Comparison of ENCODE assay signal across 12 cellular contexts in genomic region chr6:116255246-116255800, GRCh38. TPM values are rescaled to one million over a fixed set of nuclear protein-coding genes. Genes with fewer than 3 reads are reported as not detected.
DNase-seq lines count a peak whose midpoint lies in the region; ATAC-seq, FAIRE-seq and TF ChIP-seq lines count a peak whose summit lies in the region.
"Had no signal": no experiment of that assay in that cellular context is flagged by ENCODE, and none has a peak within 500 bp of the region (broad histone marks: within the 10 kb centered on the region; RNA-seq: fewer than 3 reads in every experiment).

No MANE protein-coding gene starts in this region.

- H3K9ac ChIP-seq in astrocyte (ENCODE audit: low read length), result peak overlapping the region; percentile 96

- no peak overlapping the region for H3K27ac ChIP-seq in ACC112 (ENCODE audit: low read depth, low read length)
- H3K27ac ChIP-seq in astrocyte (ENCODE audit: low read depth, low read length), result peak overlapping the region; percentile 98
- H3K27ac ChIP-seq: colonic mucosa had no signal

- H3K9me3 ChIP-seq in astrocyte (ENCODE audit: insufficient read depth, low read depth, low read length), result no peaks in the 10 kb centered on the region
- H3K9me3 ChIP-seq: colonic mucosa, ovary had no signal

- no peak overlapping the region for H3K4me3 Mint-ChIP-seq in astrocyte (ENCODE audit: unreplicated experiment)
- H3K4me3 Mint-ChIP-seq in activated CD8-positive, alpha-beta memory T cell treated with anti-CD3 and anti-CD28 coated beads, Interleukin-2, amount 10 ng/mL, durations not matched to agents 7 days and 5 days, result no peak overlapping the region

- H3K4me2 ChIP-seq in astrocyte (ENCODE audit: low read length), result peak overlapping the region; percentile 85

- no peak overlapping the region for H2AFZ ChIP-seq in ACC112 (ENCODE audit: low read length, unreplicated experiment)
- H2AFZ ChIP-seq in astrocyte (ENCODE audit: low read depth, low read length), result peak overlapping the region; percentile 22

- peaks cover 15% of the 10 kb centered on the region for H3K4me1 Mint-ChIP-seq in astrocyte (ENCODE audit: low read depth, unreplicated experiment)
- H3K4me1 Mint-ChIP-seq in activated CD8-positive, alpha-beta memory T cell treated with anti-CD3 and anti-CD28 coated beads, Interleukin-2, amount 10 ng/mL, durations not matched to agents 7 days and 5 days, result peaks cover 22% of the 10 kb centered on the region

- CTCF ChIA-PET in activated CD8-positive, alpha-beta memory T cell treated with anti-CD3 and anti-CD28 coated beads, Interleukin-2, amount 10 ng/mL, durations not matched to agents 7 days and 5 days (lab: Charles Lee), result interaction anchor here (1.4 to 2.1 kb wide), 2 partner anchors 32 to 277 kb away, joined by 3 to 5 read pairs; no protein-coding TSS in a partner anchor

- H3K9me3 Mint-ChIP-seq in astrocyte (ENCODE audit: unreplicated experiment), result peaks cover 2% of the 10 kb centered on the region
- H3K9me3 Mint-ChIP-seq in activated CD8-positive, alpha-beta memory T cell treated with anti-CD3 and anti-CD28 coated beads, Interleukin-2, amount 10 ng/mL, durations not matched to agents 7 days and 5 days (ENCODE audit: low read depth), result no peaks in the 10 kb centered on the region

- no peaks in the 10 kb centered on the region for H3K27me3 Mint-ChIP-seq in astrocyte (ENCODE audit: low read depth, unreplicated experiment)
- no peaks in the 10 kb centered on the region for H3K27me3 Mint-ChIP-seq in activated CD8-positive, alpha-beta memory T cell treated with anti-CD3 and anti-CD28 coated beads, Interleukin-2, amount 10 ng/mL, durations not matched to agents 7 days and 5 days

- no peak for TF ChIP-seq CTCF in astrocyte (IDR thresholded peaks at IDR 0.05; ENCODE audit: insufficient read depth, low read depth, low read length)
- no peak for TF ChIP-seq CTCF in GM13976 (IDR thresholded peaks at IDR 0.05; ENCODE audit: borderline replicate concordance, control extremely low read depth, extremely low read depth, insufficient read depth, missing control alignments)

- H3K27ac Mint-ChIP-seq in astrocyte (ENCODE audit: unreplicated experiment), result no peak overlapping the region
- no peak overlapping the region for H3K27ac Mint-ChIP-seq in activated CD8-positive, alpha-beta memory T cell treated with anti-CD3 and anti-CD28 coated beads, Interleukin-2, amount 10 ng/mL, durations not matched to agents 7 days and 5 days

- peaks cover 33% of the 10 kb centered on the region for H3K4me1 ChIP-seq in ACC112 (ENCODE audit: control insufficient read depth, insufficient read depth, low read length, unreplicated experiment)
- peaks cover 36% of the 10 kb centered on the region for H3K4me1 ChIP-seq in astrocyte (ENCODE audit: insufficient read depth, low read length)

- no peak for FAIRE-seq in astrocyte (lab: Jason Lieb, UNC)
- FAIRE-seq: D721Med had no signal

- in situ Hi-C loops in GM13976 (cut with MboI; ENCODE audit: low sequenced_read_pairs, unreplicated experiment), result no loop called here

- H3K27me3 ChIP-seq in ACC112 (ENCODE audit: insufficient read depth, low read length) (no peaks in the 10 kb centered on the region), astrocyte (ENCODE audit: insufficient read depth, low read length) (no peaks in the 10 kb centered on the region)
- H3K27me3 ChIP-seq: colonic mucosa, ovary had no signal

- DNase-seq in HuH-7 (ENCODE audit: low spot score) (peak; percentile 49), astrocyte (ENCODE audit: low read depth) (no peak), left kidney (ENCODE audit: low read depth, low spot score) (peak; percentile 62), SIG-M5 (lab: John Stamatoyannopoulos, UW) (no peak), GM13976 (ENCODE audit: low spot score) (no peak)
- DNase-seq in activated CD8-positive, alpha-beta memory T cell treated with anti-CD3 and anti-CD28 coated beads, Interleukin-2, amount 10 ng/mL, durations not matched to agents 7 days and 5 days, result no peak
- DNase-seq: colonic mucosa, NCI-H526 treated with DMSO at 0.1 percent for 48 hours, ovary had no signal

- H4K20me1 ChIP-seq in astrocyte (ENCODE audit: insufficient read depth, low read length), result peaks cover 4% of the 10 kb centered on the region

- no peaks in the 10 kb centered on the region for H3K36me3 ChIP-seq in ACC112 (ENCODE audit: insufficient read depth, low read length)
- H3K36me3 ChIP-seq in astrocyte (ENCODE audit: insufficient read depth, low read length), result no peaks in the 10 kb centered on the region
- H3K36me3 ChIP-seq: colonic mucosa, ovary had no signal

- ATAC-seq in HG02938 (IDR thresholded peaks at IDR 0.05; ENCODE audit: unreplicated experiment), result no peak
- no peak for ATAC-seq in activated CD8-positive, alpha-beta memory T cell treated with anti-CD3 and anti-CD28 coated beads, Interleukin-2, amount 10 ng/mL, durations not matched to agents 7 days and 5 days

- H3K4me3 ChIP-seq in ACC112 (ENCODE audit: low read depth, low read length) (peak overlapping the region; percentile 92), astrocyte (ENCODE audit: insufficient read depth, low read depth, low read length) (peak overlapping the region; percentile 91)

- H3K79me2 ChIP-seq in ACC112 (ENCODE audit: control insufficient read depth, insufficient read depth, low read length, unreplicated experiment), result peaks cover 45% of the 10 kb centered on the region
- H3K79me2 ChIP-seq in astrocyte (ENCODE audit: insufficient read depth, low read length), result peaks cover 49% of the 10 kb centered on the region

- peaks cover 3% of the 10 kb centered on the region for H3K36me3 Mint-ChIP-seq in astrocyte (ENCODE audit: low read depth, unreplicated experiment)
- H3K36me3 Mint-ChIP-seq in activated CD8-positive, alpha-beta memory T cell treated with anti-CD3 and anti-CD28 coated beads, Interleukin-2, amount 10 ng/mL, durations not matched to agents 7 days and 5 days, result peaks cover 14% of the 10 kb centered on the region

RNA-seq across cellular contexts. Expression of gene TSPYL4, which starts 1.4 kb away (rescaled TPM):
- total RNA-seq in astrocyte, result 22.2 and 25.8 TPM in 2 replicates
- 10 to 100 TPM; 15.1 to 17.3 TPM for total RNA-seq in activated CD8-positive, alpha-beta memory T cell treated with anti-CD3 and anti-CD28 coated beads, Interleukin-2, amount 10 ng/mL, durations not matched to agents 7 days and 5 days

RNA-seq across cellular contexts. Expression of gene TSPYL1, which starts 24.4 kb away (rescaled TPM):
- 87.8 and 91.7 TPM in 2 replicates for total RNA-seq in astrocyte
- total RNA-seq in activated CD8-positive, alpha-beta memory T cell treated with anti-CD3 and anti-CD28 coated beads, Interleukin-2, amount 10 ng/mL, durations not matched to agents 7 days and 5 days, result 10 to 100 TPM; 39.5 to 41.3 TPM

Comparison
In these comparisons a context has a peak if more than half of its experiments do, and no peak if none do; other contexts are left out.
1. DNase-seq: peak in HuH-7 (single experiment) and left kidney (single experiment); none in astrocyte (single experiment), SIG-M5 (single experiment), GM13976 (single experiment) and activated CD8-positive, alpha-beta memory T cell treated with anti-CD3 and anti-CD28 coated beads, Interleukin-2, amount 10 ng/mL, durations not matched to agents 7 days and 5 days (single experiment).